In genomic region chr10:15605740-15606369, GRCh38 we compare ENCODE assay signal across 19 cellular contexts.
"Had no signal": no experiment of that assay in that cellular context is flagged by ENCODE, and none has a peak within 500 bp of the region (broad histone marks: within the 10 kb centered on the region; RNA-seq: fewer than 3 reads in every experiment).

No MANE protein-coding gene starts in this region.

- H3K4me1 ChIP-seq: adrenal gland, prostate gland, right lobe of liver, suprapubic skin had no signal

- ATAC-seq: effector memory CD8-positive, alpha-beta T cell; right lobe of liver; WTC11 had no signal

- H3K9me3 ChIP-seq: adrenal gland, prostate gland, right lobe of liver, spleen, suprapubic skin had no signal

- H3K4me1 Mint-ChIP-seq: activated CD4-positive, alpha-beta memory T cell treated with anti-CD3 and anti-CD28 coated beads, Interleukin-2, amount 10 ng/mL, durations not matched to agents 7 days and 5 days; nephron; WTC11 had no signal

- H3K4me3 Mint-ChIP-seq: activated CD4-positive, alpha-beta memory T cell treated with anti-CD3 and anti-CD28 coated beads, Interleukin-2, amount 10 ng/mL, durations not matched to agents 7 days and 5 days; activated T-cell treated with anti-CD3 and anti-CD28 coated beads, Interleukin-2, amount 50 U/mL, for 24 hours; effector memory CD8-positive, alpha-beta T cell; nephron; stimulated activated naive CD8-positive, alpha-beta T cell treated with anti-CD3 and anti-CD28 coated beads, Interleukin-15, Interleukin-2, amounts not matched to agents 100 ng/mL and 50 ng/mL, for 24 hours; type B pancreatic cell; WTC11 had no signal

- H3K27me3 ChIP-seq: adrenal gland, right lobe of liver, spleen, suprapubic skin had no signal

- DNase-seq: activated CD4-positive, alpha-beta memory T cell treated with anti-CD3 and anti-CD28 coated beads, Interleukin-2, amount 10 ng/mL, durations not matched to agents 7 days and 5 days; activated CD4-positive, alpha-beta T cell treated with anti-CD3 and anti-CD28 coated beads for 4 hours; activated naive CD4-positive, alpha-beta T cell treated with anti-CD3 and anti-CD28 coated beads, Interleukin-2, amount 50 U/mL, for 16 hours; activated T-cell treated with anti-CD3 and anti-CD28 coated beads, Interleukin-2, amount 50 U/mL, for 24 hours; adrenal gland; caudate nucleus; effector memory CD8-positive, alpha-beta T cell; hypothalamus; occipital lobe; right lobe of liver; spleen had no signal

- H3K27ac Mint-ChIP-seq: activated CD4-positive, alpha-beta memory T cell treated with anti-CD3 and anti-CD28 coated beads, Interleukin-2, amount 10 ng/mL, durations not matched to agents 7 days and 5 days; activated T-cell treated with anti-CD3 and anti-CD28 coated beads, Interleukin-2, amount 50 U/mL, for 24 hours; effector memory CD8-positive, alpha-beta T cell; stimulated activated naive CD8-positive, alpha-beta T cell treated with anti-CD3 and anti-CD28 coated beads, Interleukin-15, Interleukin-2, amounts not matched to agents 100 ng/mL and 50 ng/mL, for 24 hours; type B pancreatic cell; WTC11 had no signal

- H3K36me3 Mint-ChIP-seq: WTC11 had no signal

- H3K36me3 ChIP-seq: adrenal gland, prostate gland, right lobe of liver, spleen, suprapubic skin had no signal

- H3K9me3 Mint-ChIP-seq: activated CD4-positive, alpha-beta memory T cell treated with anti-CD3 and anti-CD28 coated beads, Interleukin-2, amount 10 ng/mL, durations not matched to agents 7 days and 5 days; activated T-cell treated with anti-CD3 and anti-CD28 coated beads, Interleukin-2, amount 50 U/mL, for 24 hours; effector memory CD8-positive, alpha-beta T cell; nephron; stimulated activated naive CD8-positive, alpha-beta T cell treated with anti-CD3 and anti-CD28 coated beads, Interleukin-15, Interleukin-2, amounts not matched to agents 100 ng/mL and 50 ng/mL, for 24 hours; type B pancreatic cell; WTC11 had no signal

- H3K4me3 ChIP-seq: adrenal gland, coronary artery, prostate gland, right lobe of liver, spleen, suprapubic skin had no signal

- H3K27ac ChIP-seq: epithelial cell of prostate, prostate gland, right lobe of liver, spleen, suprapubic skin had no signal
